In genomic region chr14:48035836-48036235, GRCh38 we compare ENCODE assay signal across 1 cellular context.
TF ChIP-seq lines count a peak whose summit lies in the region.

No MANE protein-coding gene starts in this region.

TF ChIP-seq in GM23338, 12 proteins besides CTCF, POLR2A, EP300 and RAD21:
- TF ChIP-seq NANOG (IDR thresholded peaks at IDR 0.05; ENCODE audit: borderline replicate concordance) = no peak
- TF ChIP-seq EZH2 (IDR thresholded peaks at IDR 0.05; ENCODE audit: low read depth, unreplicated experiment) = no peak
- TF ChIP-seq ZNF114 (CRISPR knock-in tag; IDR thresholded peaks at IDR 0.05) = no peak
- TF ChIP-seq POLR2AphosphoS5 (IDR thresholded peaks at IDR 0.05; ENCODE audit: low read depth) = no peak
- TF ChIP-seq JUNB (IDR thresholded peaks at IDR 0.05; ENCODE audit: unreplicated experiment) = no peak
- TF ChIP-seq, protein P1, sequence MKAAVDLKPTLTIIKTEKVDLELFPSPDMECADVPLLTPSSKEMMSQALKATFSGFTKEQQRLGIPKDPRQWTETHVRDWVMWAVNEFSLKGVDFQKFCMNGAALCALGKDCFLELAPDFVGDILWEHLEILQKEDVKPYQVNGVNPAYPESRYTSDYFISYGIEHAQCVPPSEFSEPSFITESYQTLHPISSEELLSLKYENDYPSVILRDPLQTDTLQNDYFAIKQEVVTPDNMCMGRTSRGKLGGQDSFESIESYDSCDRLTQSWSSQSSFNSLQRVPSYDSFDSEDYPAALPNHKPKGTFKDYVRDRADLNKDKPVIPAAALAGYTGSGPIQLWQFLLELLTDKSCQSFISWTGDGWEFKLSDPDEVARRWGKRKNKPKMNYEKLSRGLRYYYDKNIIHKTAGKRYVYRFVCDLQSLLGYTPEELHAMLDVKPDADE (IDR thresholded peaks at IDR 0.05) = no peak
- no peak for TF ChIP-seq CREB1 (CRISPR knock-in tag; IDR thresholded peaks at IDR 0.05; ENCODE audit: low read depth)
